Comparison of ENCODE assay signal across 20 cellular contexts in genomic region chr6:121223930-121224329, GRCh38.
"Had no signal": no experiment of that assay in that cellular context is flagged by ENCODE, and none has a peak within 500 bp of the region (broad histone marks: within the 10 kb centered on the region; RNA-seq: fewer than 3 reads in every experiment).

No MANE protein-coding gene starts in this region.

- H3K4me1 Mint-ChIP-seq: mesothelial cell of epicardium, naive B cell, natural killer cell, neural crest cell had no signal

- H3K27ac Mint-ChIP-seq: mesothelial cell of epicardium; natural killer cell; progenitor cell of endocrine pancreas; stimulated activated naive CD8-positive, alpha-beta T cell treated with anti-CD3 and anti-CD28 coated beads, Interleukin-15, Interleukin-2, amounts not matched to agents 100 ng/mL and 50 ng/mL, for 24 hours had no signal

- H3K27me3 Mint-ChIP-seq: naive B cell; progenitor cell of endocrine pancreas; stimulated activated naive CD8-positive, alpha-beta T cell treated with anti-CD3 and anti-CD28 coated beads, Interleukin-15, Interleukin-2, amounts not matched to agents 100 ng/mL and 50 ng/mL, for 24 hours had no signal

- H3K4me3 Mint-ChIP-seq: mesothelial cell of epicardium; naive B cell; natural killer cell; neural crest cell; stimulated activated naive CD8-positive, alpha-beta T cell treated with anti-CD3 and anti-CD28 coated beads, Interleukin-15, Interleukin-2, amounts not matched to agents 100 ng/mL and 50 ng/mL, for 24 hours had no signal

- H3K36me3 Mint-ChIP-seq: natural killer cell had no signal

- ATAC-seq: natural killer cell, right cardiac atrium, sciatic nerve, upper lobe of right lung had no signal

- DNase-seq: islet precursor cell; left ventricle myocardium inferior; mesendoderm; naive B cell; natural killer cell; nucleus accumbens; right cardiac atrium; stimulated activated CD4-positive, alpha-beta T cell treated with anti-CD3 and anti-CD28 coated beads, Interleukin-12 subunit alpha, Interleukin-12 subunit beta, amount 100 ng/mL, for 4 hours; stimulated activated CD4-positive, alpha-beta T cell treated with anti-CD3 and anti-CD28 coated beads, Interleukin-15, amount 100 ng/mL, for 24 hours; stimulated activated CD4-positive, alpha-beta T cell treated with anti-CD3 and anti-CD28 coated beads, Interleukin-2, amount 100 ng/mL, for 24 hours; stimulated activated CD4-positive, alpha-beta T cell treated with anti-CD3 and anti-CD28 coated beads, Interleukin-4, amount 100 ng/mL, for 1 hour; stimulated activated naive CD4-positive, alpha-beta T cell; tibial artery; trophoblast cell; upper lobe of right lung had no signal
